ENCODE assay signal across 8 cellular contexts in the genomic region with DNA sequence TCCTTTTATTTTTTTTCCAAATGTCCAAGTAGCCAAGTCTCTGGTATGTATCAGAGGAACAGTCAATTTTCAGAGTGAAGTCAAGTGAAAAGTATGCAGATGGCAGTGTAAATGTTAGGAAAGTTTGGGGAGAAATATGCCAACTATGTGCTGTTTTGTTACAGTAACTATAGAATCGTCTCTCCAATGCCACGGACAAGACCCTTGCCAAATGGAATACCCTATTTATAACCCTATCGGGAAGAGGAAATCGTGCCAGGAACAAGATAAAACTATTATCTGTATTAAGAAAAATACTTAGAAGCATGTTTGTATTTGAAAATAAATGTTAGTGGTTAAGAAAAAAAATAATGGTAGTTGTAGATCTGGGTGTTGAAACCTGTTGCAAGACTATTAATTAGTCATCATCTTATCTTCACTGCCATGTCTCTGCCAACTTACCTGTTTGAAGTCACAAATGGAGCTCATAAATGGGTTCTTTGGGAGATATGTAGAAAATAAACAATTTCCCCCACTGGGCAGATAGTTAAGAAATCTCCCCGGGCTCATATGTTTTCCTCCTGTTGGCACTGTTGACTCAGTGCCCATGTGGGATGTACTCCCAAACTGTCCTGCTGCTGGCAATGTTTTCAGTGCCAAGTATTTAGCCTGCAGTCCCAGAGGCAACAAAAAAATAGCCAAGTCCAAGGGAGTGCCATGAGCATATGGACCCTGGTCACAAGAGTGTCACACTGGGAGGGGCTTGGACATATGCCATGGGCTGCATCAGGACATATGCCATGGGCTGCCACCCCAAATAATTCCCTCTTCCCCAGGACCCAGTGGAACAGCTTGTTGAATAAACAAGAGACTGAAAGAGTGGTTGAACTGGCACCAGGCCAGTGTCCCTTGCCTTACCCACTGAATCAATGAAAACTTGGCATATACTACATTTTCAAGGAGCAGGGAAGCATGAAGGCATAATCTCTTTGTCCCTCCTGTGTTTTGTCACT.
DNase-seq lines count a peak whose midpoint lies in the region; ATAC-seq and TF ChIP-seq lines count a peak whose summit lies in the region.

No MANE protein-coding gene starts in this region.

- CTCF ChIA-PET in HCT116 (lab: Charles Lee): no interaction called here
- CTCF ChIA-PET in activated CD8-positive, alpha-beta memory T cell treated with anti-CD3 and anti-CD28 coated beads, Interleukin-2, amount 10 ng/mL, durations not matched to agents 7 days and 5 days (lab: Charles Lee): no interaction called here

- DNase-seq in HCT116 (ENCODE audit: low read depth, low spot score) (no peak), RWPE2 (ENCODE audit: low spot score) (no peak), head of caudate nucleus (peak in 37 of 42 donors; percentile 3 to 56 (median 17))
- DNase-seq in activated CD8-positive, alpha-beta memory T cell treated with anti-CD3 and anti-CD28 coated beads, Interleukin-2, amount 10 ng/mL, durations not matched to agents 7 days and 5 days: no peak
- no peak for DNase-seq in activated CD4-positive, alpha-beta T cell treated with anti-CD3 and anti-CD28 coated beads, Interleukin-2, amount 50 U/mL, for 1 hour
- DNase-seq in stimulated activated CD4-positive, alpha-beta T cell treated with anti-CD3 and anti-CD28 coated beads, Interleukin-4, amount 100 ng/mL, for 24 hours: no peak

- H3K9me3 Mint-ChIP-seq in activated CD8-positive, alpha-beta memory T cell treated with anti-CD3 and anti-CD28 coated beads, Interleukin-2, amount 10 ng/mL, durations not matched to agents 7 days and 5 days (ENCODE audit: low read depth): no peaks in the 10 kb centered on the region

- no peaks in the 10 kb centered on the region for H3K9me3 ChIP-seq in HCT116 (ENCODE audit: control insufficient read depth in 1 of 2, insufficient read depth in 1 of 2, low read depth in 1 of 2, low read length in 2 of 2)
- no peaks in the 10 kb centered on the region for H3K9me3 ChIP-seq in RWPE2 (ENCODE audit: severe bottlenecking)
- no peaks in the 10 kb centered on the region for H3K9me3 ChIP-seq in subcutaneous abdominal adipose tissue (ENCODE audit: control insufficient read depth in 5 of 5, low read length in 5 of 5)

- no peaks in the 10 kb centered on the region for H3K36me3 ChIP-seq in HCT116 (ENCODE audit: control insufficient read depth in 1 of 2, insufficient read depth in 2 of 2, low read length in 2 of 2)
- no peaks in the 10 kb centered on the region for H3K36me3 ChIP-seq in RWPE2 (ENCODE audit: low read depth)
- no peaks in the 10 kb centered on the region for H3K36me3 ChIP-seq in subcutaneous abdominal adipose tissue (ENCODE audit: control insufficient read depth in 5 of 5, insufficient read depth in 5 of 5, low read length in 5 of 5)

- H3K27ac ChIP-seq in HCT116 (ENCODE audit: low read depth, low read length): no peak overlapping the region
- peak overlapping the region; percentile 83 for H3K27ac ChIP-seq in RWPE2 (ENCODE audit: poor library complexity, severe bottlenecking)
- peak overlapping the region; percentile 77 for H3K27ac ChIP-seq in subcutaneous abdominal adipose tissue (ENCODE audit: low read depth, low read length)

- POLR2A ChIA-PET in HCT116 (lab: Charles Lee): no interaction called here

- no peak overlapping the region for H3K4me2 ChIP-seq in HCT116 (ENCODE audit: low read length)

- TF ChIP-seq CTCF in HCT116 (IDR thresholded peaks at IDR 0.05 in 2 of 3, conservative IDR thresholded peaks at IDR 0.05 in 1 of 3; ENCODE audit: borderline replicate concordance in 1 of 3, insufficient read depth in 1 of 3, low read depth in 2 of 3, low read length in 2 of 3) (no peak), RWPE2 (IDR thresholded peaks at IDR 0.05; ENCODE audit: poor library complexity, severe bottlenecking) (no peak)

- no peak for TF ChIP-seq POLR2A in HCT116 (IDR thresholded peaks at IDR 0.05; ENCODE audit: borderline replicate concordance, extremely low read depth, insufficient read depth, insufficient read length)

- no peaks in the 10 kb centered on the region for H3K79me2 ChIP-seq in HCT116 (ENCODE audit: insufficient read depth, low read length)

- H3K36me3 Mint-ChIP-seq in activated CD8-positive, alpha-beta memory T cell treated with anti-CD3 and anti-CD28 coated beads, Interleukin-2, amount 10 ng/mL, durations not matched to agents 7 days and 5 days: no peaks in the 10 kb centered on the region

- H3K27me3 Mint-ChIP-seq in activated CD8-positive, alpha-beta memory T cell treated with anti-CD3 and anti-CD28 coated beads, Interleukin-2, amount 10 ng/mL, durations not matched to agents 7 days and 5 days: no peaks in the 10 kb centered on the region

- intact Hi-C loops in HCT116 (cut with micrococcal nuclease): no loop called here
- intact Hi-C loops in head of caudate nucleus (cut with DNase I): no loop called here

- TF ChIP-seq RAD21 in HCT116 (IDR thresholded peaks at IDR 0.05; ENCODE audit: low read depth): no peak

- RAD21 ChIA-PET in HCT116 (lab: Charles Lee; ENCODE audit: low non-redundant PET in 1 of 2, low total read pairs in 2 of 2, uncharacterized antibody in 2 of 2, unreplicated experiment in 2 of 2): no interaction called here

- peaks cover 0 to 16% of the 10 kb centered on the region in 2 experiments; a peak in 2 of 4 replicates for H3K4me1 ChIP-seq in HCT116 (ENCODE audit: control insufficient read depth in 1 of 2, insufficient read depth in 2 of 2, low read length in 2 of 2)
- peaks cover 28% of the 10 kb centered on the region for H3K4me1 ChIP-seq in RWPE2 (ENCODE audit: insufficient read depth, poor library complexity, severe bottlenecking)
- H3K4me1 ChIP-seq in subcutaneous abdominal adipose tissue (ENCODE audit: control insufficient read depth in 5 of 5, insufficient read depth in 5 of 5, low read length in 5 of 5): peaks cover 4 to 38% (median 25%) of the 10 kb centered on the region in 5 donors

- H4K20me1 ChIP-seq in HCT116 (ENCODE audit: insufficient read depth): no peaks in the 10 kb centered on the region

- BruUV-seq in HCT116 (replicated peaks; lab: Mats Ljungman, UMichigan): no TSS peak

- no peak overlapping the region for H2AFZ ChIP-seq in HCT116 (ENCODE audit: low read depth, low read length, poor library complexity, severe bottlenecking)

- no peaks in the 10 kb centered on the region for H3K9me2 ChIP-seq in HCT116 (ENCODE audit: insufficient read depth)

- ATAC-seq in HCT116: no peak
- peak; percentile 86 for ATAC-seq in RWPE2 (ENCODE audit: low read depth)
- no peak for ATAC-seq in activated CD8-positive, alpha-beta memory T cell treated with anti-CD3 and anti-CD28 coated beads, Interleukin-2, amount 10 ng/mL, durations not matched to agents 7 days and 5 days
- ATAC-seq in GM19397 (IDR thresholded peaks at IDR 0.05; ENCODE audit: unreplicated experiment): no peak

- no peaks in the 10 kb centered on the region for H3K4me1 Mint-ChIP-seq in activated CD8-positive, alpha-beta memory T cell treated with anti-CD3 and anti-CD28 coated beads, Interleukin-2, amount 10 ng/mL, durations not matched to agents 7 days and 5 days

- H3K27me3 ChIP-seq in HCT116 (ENCODE audit: insufficient read depth, low read length): no peaks in the 10 kb centered on the region
- H3K27me3 ChIP-seq in RWPE2 (ENCODE audit: insufficient read depth, poor library complexity, severe bottlenecking): no peaks in the 10 kb centered on the region
- H3K27me3 ChIP-seq in subcutaneous abdominal adipose tissue (ENCODE audit: control insufficient read depth in 5 of 5, insufficient read depth in 4 of 5, low read length in 5 of 5): no peaks in the 10 kb centered on the region

- H3K4me3 Mint-ChIP-seq in activated CD8-positive, alpha-beta memory T cell treated with anti-CD3 and anti-CD28 coated beads, Interleukin-2, amount 10 ng/mL, durations not matched to agents 7 days and 5 days: no peak overlapping the region

- H3K9ac ChIP-seq in HCT116 (ENCODE audit: low read length) (no peak overlapping the region), subcutaneous abdominal adipose tissue (ENCODE audit: low read length in 5 of 5) (no peak overlapping the region)

- H3K27ac Mint-ChIP-seq in activated CD8-positive, alpha-beta memory T cell treated with anti-CD3 and anti-CD28 coated beads, Interleukin-2, amount 10 ng/mL, durations not matched to agents 7 days and 5 days: no peak overlapping the region

- H3K4me3 ChIP-seq in HCT116 (replicated peaks in 1 of 2; ENCODE audit: low read depth in 1 of 2, low read length in 2 of 2) (no peak overlapping the region), RWPE2 (ENCODE audit: severe bottlenecking) (no peak overlapping the region), subcutaneous abdominal adipose tissue (ENCODE audit: low read depth in 1 of 5, low read length in 5 of 5) (no peak overlapping the region)

TF ChIP-seq in HCT116, 20 proteins besides CTCF, POLR2A, EP300 and RAD21:
- TF ChIP-seq TCF7L2 (IDR thresholded peaks at IDR 0.05; ENCODE audit: borderline replicate concordance, extremely low read depth, insufficient read depth, insufficient read length): no peak
- TF ChIP-seq CEBPB (IDR thresholded peaks at IDR 0.05; ENCODE audit: low read depth): 0 out of 2 replicates have a peak, but pooled peaks have one; percentile 36
- 0 out of 2 replicates have a peak, but pooled peaks have one; percentile 8 for TF ChIP-seq SP1 (IDR thresholded peaks at IDR 0.05; ENCODE audit: low read depth)
TF ChIP-seq in HCT116: peak in this region for 2.

Comparison
In these comparisons a context has a peak if more than half of its experiments do, and no peak if none do; other contexts are left out.
1. DNase-seq: peak in head of caudate nucleus (37 of 42); none in HCT116 (single experiment), RWPE2 (single experiment), activated CD8-positive, alpha-beta memory T cell treated with anti-CD3 and anti-CD28 coated beads, Interleukin-2, amount 10 ng/mL, durations not matched to agents 7 days and 5 days (single experiment), activated CD4-positive, alpha-beta T cell treated with anti-CD3 and anti-CD28 coated beads, Interleukin-2, amount 50 U/mL, for 1 hour (single experiment) and stimulated activated CD4-positive, alpha-beta T cell treated with anti-CD3 and anti-CD28 coated beads, Interleukin-4, amount 100 ng/mL, for 24 hours (single experiment).